1 cellular context compared by ENCODE assay signal in the genomic region with DNA sequence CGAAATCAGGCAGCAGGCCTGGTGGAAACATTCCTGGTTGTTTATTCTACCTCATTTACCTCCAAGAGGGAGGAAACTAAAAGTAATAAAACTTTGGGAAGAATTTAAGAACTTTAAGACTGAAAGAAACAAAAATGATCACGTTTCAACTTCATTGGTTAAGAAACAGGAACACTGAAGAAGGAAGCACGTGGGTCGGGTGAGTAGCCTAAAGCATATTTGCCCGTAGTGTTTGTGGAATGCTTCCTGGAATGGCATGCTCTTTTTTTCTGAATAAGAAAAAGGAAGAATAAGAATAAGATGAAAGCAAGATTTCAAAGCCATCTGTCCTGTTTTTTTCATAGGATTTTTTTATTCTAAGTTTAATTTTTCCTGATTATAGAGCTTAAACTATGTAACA.
TF ChIP-seq lines count a peak whose summit lies in the region.

No MANE protein-coding gene starts in this region.

TF ChIP-seq in GM23338, 12 proteins besides CTCF, POLR2A, EP300 and RAD21 (continued from another document):
- TF ChIP-seq, protein P1, sequence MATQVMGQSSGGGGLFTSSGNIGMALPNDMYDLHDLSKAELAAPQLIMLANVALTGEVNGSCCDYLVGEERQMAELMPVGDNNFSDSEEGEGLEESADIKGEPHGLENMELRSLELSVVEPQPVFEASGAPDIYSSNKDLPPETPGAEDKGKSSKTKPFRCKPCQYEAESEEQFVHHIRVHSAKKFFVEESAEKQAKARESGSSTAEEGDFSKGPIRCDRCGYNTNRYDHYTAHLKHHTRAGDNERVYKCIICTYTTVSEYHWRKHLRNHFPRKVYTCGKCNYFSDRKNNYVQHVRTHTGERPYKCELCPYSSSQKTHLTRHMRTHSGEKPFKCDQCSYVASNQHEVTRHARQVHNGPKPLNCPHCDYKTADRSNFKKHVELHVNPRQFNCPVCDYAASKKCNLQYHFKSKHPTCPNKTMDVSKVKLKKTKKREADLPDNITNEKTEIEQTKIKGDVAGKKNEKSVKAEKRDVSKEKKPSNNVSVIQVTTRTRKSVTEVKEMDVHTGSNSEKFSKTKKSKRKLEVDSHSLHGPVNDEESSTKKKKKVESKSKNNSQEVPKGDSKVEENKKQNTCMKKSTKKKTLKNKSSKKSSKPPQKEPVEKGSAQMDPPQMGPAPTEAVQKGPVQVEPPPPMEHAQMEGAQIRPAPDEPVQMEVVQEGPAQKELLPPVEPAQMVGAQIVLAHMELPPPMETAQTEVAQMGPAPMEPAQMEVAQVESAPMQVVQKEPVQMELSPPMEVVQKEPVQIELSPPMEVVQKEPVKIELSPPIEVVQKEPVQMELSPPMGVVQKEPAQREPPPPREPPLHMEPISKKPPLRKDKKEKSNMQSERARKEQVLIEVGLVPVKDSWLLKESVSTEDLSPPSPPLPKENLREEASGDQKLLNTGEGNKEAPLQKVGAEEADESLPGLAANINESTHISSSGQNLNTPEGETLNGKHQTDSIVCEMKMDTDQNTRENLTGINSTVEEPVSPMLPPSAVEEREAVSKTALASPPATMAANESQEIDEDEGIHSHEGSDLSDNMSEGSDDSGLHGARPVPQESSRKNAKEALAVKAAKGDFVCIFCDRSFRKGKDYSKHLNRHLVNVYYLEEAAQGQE (IDR thresholded peaks at IDR 0.05; ENCODE audit: unreplicated experiment): no peak
- no peak for TF ChIP-seq NANOG (IDR thresholded peaks at IDR 0.05; ENCODE audit: borderline replicate concordance)
- TF ChIP-seq, protein P2, sequence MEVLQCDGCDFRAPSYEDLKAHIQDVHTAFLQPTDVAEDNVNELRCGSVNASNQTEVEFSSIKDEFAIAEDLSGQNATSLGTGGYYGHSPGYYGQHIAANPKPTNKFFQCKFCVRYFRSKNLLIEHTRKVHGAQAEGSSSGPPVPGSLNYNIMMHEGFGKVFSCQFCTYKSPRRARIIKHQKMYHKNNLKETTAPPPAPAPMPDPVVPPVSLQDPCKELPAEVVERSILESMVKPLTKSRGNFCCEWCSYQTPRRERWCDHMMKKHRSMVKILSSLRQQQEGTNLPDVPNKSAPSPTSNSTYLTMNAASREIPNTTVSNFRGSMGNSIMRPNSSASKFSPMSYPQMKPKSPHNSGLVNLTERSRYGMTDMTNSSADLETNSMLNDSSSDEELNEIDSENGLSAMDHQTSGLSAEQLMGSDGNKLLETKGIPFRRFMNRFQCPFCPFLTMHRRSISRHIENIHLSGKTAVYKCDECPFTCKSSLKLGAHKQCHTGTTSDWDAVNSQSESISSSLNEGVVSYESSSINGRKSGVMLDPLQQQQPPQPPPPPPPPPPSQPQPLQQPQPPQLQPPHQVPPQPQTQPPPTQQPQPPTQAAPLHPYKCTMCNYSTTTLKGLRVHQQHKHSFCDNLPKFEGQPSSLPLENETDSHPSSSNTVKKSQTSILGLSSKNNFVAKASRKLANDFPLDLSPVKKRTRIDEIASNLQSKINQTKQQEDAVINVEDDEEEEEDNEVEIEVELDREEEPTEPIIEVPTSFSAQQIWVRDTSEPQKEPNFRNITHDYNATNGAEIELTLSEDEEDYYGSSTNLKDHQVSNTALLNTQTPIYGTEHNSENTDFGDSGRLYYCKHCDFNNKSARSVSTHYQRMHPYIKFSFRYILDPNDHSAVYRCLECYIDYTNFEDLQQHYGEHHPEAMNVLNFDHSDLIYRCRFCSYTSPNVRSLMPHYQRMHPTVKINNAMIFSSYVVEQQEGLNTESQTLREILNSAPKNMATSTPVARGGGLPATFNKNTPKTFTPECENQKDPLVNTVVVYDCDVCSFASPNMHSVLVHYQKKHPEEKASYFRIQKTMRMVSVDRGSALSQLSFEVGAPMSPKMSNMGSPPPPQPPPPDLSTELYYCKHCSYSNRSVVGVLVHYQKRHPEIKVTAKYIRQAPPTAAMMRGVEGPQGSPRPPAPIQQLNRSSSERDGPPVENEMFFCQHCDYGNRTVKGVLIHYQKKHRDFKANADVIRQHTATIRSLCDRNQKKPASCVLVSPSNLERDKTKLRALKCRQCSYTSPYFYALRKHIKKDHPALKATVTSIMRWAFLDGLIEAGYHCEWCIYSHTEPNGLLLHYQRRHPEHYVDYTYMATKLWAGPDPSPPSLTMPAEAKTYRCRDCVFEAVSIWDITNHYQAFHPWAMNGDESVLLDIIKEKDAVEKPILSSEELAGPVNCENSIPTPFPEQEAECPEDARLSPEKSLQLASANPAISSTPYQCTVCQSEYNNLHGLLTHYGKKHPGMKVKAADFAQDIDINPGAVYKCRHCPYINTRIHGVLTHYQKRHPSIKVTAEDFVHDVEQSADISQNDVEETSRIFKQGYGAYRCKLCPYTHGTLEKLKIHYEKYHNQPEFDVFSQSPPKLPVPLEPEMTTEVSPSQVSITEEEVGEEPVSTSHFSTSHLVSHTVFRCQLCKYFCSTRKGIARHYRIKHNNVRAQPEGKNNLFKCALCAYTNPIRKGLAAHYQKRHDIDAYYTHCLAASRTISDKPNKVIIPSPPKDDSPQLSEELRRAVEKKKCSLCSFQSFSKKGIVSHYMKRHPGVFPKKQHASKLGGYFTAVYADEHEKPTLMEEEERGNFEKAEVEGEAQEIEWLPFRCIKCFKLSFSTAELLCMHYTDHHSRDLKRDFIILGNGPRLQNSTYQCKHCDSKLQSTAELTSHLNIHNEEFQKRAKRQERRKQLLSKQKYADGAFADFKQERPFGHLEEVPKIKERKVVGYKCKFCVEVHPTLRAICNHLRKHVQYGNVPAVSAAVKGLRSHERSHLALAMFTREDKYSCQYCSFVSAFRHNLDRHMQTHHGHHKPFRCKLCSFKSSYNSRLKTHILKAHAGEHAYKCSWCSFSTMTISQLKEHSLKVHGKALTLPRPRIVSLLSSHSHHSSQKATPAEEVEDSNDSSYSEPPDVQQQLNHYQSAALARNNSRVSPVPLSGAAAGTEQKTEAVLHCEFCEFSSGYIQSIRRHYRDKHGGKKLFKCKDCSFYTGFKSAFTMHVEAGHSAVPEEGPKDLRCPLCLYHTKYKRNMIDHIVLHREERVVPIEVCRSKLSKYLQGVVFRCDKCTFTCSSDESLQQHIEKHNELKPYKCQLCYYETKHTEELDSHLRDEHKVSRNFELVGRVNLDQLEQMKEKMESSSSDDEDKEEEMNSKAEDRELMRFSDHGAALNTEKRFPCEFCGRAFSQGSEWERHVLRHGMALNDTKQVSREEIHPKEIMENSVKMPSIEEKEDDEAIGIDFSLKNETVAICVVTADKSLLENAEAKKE (CRISPR knock-in tag; IDR thresholded peaks at IDR 0.05): no peak
